ENCODE assay signal across 26 cellular contexts in genomic region chr5:39119404-39120051, GRCh38. TPM values are rescaled to one million over a fixed set of nuclear protein-coding genes. Genes with fewer than 3 reads are reported as not detected.
A peak's percentile ranks its signal among the peaks of the same experiment; 100 is the strongest.
DNase-seq lines count a peak whose midpoint lies in the region; ATAC-seq, FAIRE-seq and TF ChIP-seq lines count a peak whose summit lies in the region.
"Had no signal": no experiment of that assay in that cellular context is flagged by ENCODE, and none has a peak within 500 bp of the region (broad histone marks: within the 10 kb centered on the region; RNA-seq: fewer than 3 reads in every experiment).

No MANE protein-coding gene starts in this region.

- no peak overlapping the region for H3K18ac ChIP-seq in H1 (ENCODE audit: extremely low read depth, low read length)

- H3K27ac ChIP-seq in PC-3 (ENCODE audit: low read length) (peak overlapping the region; percentile 82), H1 (ENCODE audit: low read depth, low read length) (no peak overlapping the region), psoas muscle (no peak overlapping the region), right atrium auricular region (no peak overlapping the region)
- H3K27ac ChIP-seq: heart right ventricle, left ventricle myocardium inferior, prostate gland, stomach, transverse colon, WERI-Rb-1 had no signal

- no peak for TF ChIP-seq EP300 in H1 (IDR thresholded peaks at IDR 0.05; ENCODE audit: borderline replicate concordance in 1 of 2, low read depth in 2 of 2, low read length in 2 of 2)

- ATAC-seq in activated naive CD8-positive, alpha-beta T cell treated with anti-CD3 and anti-CD28 coated beads, Interleukin-2, amount 50 U/mL, for 24 hours: no peak
- ATAC-seq in PC-3: no peak
- no peak for ATAC-seq in psoas muscle
- ATAC-seq: heart right ventricle had no signal

- no peak overlapping the region for H3K4ac ChIP-seq in H1 (replicated peaks; ENCODE audit: insufficient read length, low read depth, low read length)

- H3K4me3 ChIP-seq in PC-3 (ENCODE audit: low read length): peak overlapping the region; percentile 13; the same call in 1 of the 2 replicates
- no peak overlapping the region for H3K4me3 ChIP-seq in H1 (ENCODE audit: extremely low read depth in 1 of 4, insufficient read depth in 2 of 4, low read depth in 3 of 4, low read length in 4 of 4)
- H3K4me3 ChIP-seq in psoas muscle: peak overlapping the region; percentile 24
- no peak overlapping the region for H3K4me3 ChIP-seq in right atrium auricular region
- H3K4me3 ChIP-seq: heart right ventricle, left ventricle myocardium inferior, prostate gland, stomach, transverse colon had no signal

- no peak overlapping the region for H2BK20ac ChIP-seq in H1 (ENCODE audit: low read length)

- H3K27me3 ChIP-seq in PC-3 (ENCODE audit: low read length) (no peaks in the 10 kb centered on the region), H1 (replicated peaks in 1 of 4; ENCODE audit: control insufficient read depth in 3 of 4, extremely low read depth in 1 of 4, insufficient read depth in 3 of 4, low read length in 3 of 4) (no peaks in the 10 kb centered on the region), psoas muscle (ENCODE audit: insufficient read depth in 3 of 3, low read length in 2 of 3) (no peaks in the 10 kb centered on the region), right atrium auricular region (no peaks in the 10 kb centered on the region)
- H3K27me3 ChIP-seq: stomach had no signal

- no peak overlapping the region for H4K91ac ChIP-seq in H1 (replicated peaks; ENCODE audit: insufficient read length, low read length)

- H4K20me1 ChIP-seq in PC-3 (ENCODE audit: low read length) (no peaks in the 10 kb centered on the region), H1 (replicated peaks in 1 of 2; ENCODE audit: control insufficient read depth in 1 of 2, insufficient read depth in 2 of 2, low read length in 2 of 2) (no peaks in the 10 kb centered on the region)

- no peak overlapping the region for H3K4me3 Mint-ChIP-seq in activated naive CD8-positive, alpha-beta T cell
- H3K4me3 Mint-ChIP-seq in activated naive CD8-positive, alpha-beta T cell treated with anti-CD3 and anti-CD28 coated beads, Interleukin-2, amount 50 U/mL, for 24 hours: no peak overlapping the region
- H3K4me3 Mint-ChIP-seq: brain; CD14-positive monocyte; immature natural killer cell; T-helper 1 cell treated with Interleukin-12 subunit alpha and Interleukin-12 subunit beta and Interleukin-4 antibody, amounts not matched to agents 30 μg/mL and 1 μg/mL, for 36 hours had no signal

- H4K8ac ChIP-seq in H1 (ENCODE audit: extremely low read depth, insufficient read depth, low read length): no peak overlapping the region

- POLR2A ChIA-PET in PC-3 (lab: Charles Lee; ENCODE audit: unreplicated experiment) (no interaction called here), H1 (lab: Charles Lee; ENCODE audit: partially characterized antibody) (no interaction called here)

- no peaks in the 10 kb centered on the region for H3F3A ChIP-seq in PC-3 (ENCODE audit: low read length, unreplicated experiment)

- CTCF ChIA-PET in PC-3 (lab: Charles Lee): no interaction called here
- CTCF ChIA-PET in H1 (lab: Charles Lee; ENCODE audit: partially characterized antibody): interaction anchor here (1.1 to 1.9 kb wide), 3 partner anchors 19 to 98 kb away, joined by 3 to 5 read pairs (median 4); no protein-coding TSS in a partner anchor

- no peak overlapping the region for H2BK120ac ChIP-seq in H1 (replicated peaks; ENCODE audit: low read depth, low read length)

- H3K23ac ChIP-seq in H1 (ENCODE audit: insufficient read length): no peak overlapping the region

- H3K79me2 ChIP-seq in PC-3 (ENCODE audit: low read length) (no peaks in the 10 kb centered on the region), H1 (ENCODE audit: control insufficient read depth in 1 of 2, insufficient read depth in 2 of 2, low read length in 2 of 2) (no peaks in the 10 kb centered on the region)

- H3K9me3 ChIP-seq in PC-3 (ENCODE audit: low read length) (no peaks in the 10 kb centered on the region), H1 (ENCODE audit: insufficient read depth in 2 of 2, low read depth in 1 of 2, low read length in 1 of 2) (no peaks in the 10 kb centered on the region), psoas muscle (no peaks in the 10 kb centered on the region), right atrium auricular region (no peaks in the 10 kb centered on the region)
- H3K9me3 ChIP-seq: heart right ventricle, left ventricle myocardium inferior, prostate gland, stomach, transverse colon had no signal

- H3K56ac ChIP-seq in H1 (replicated peaks; ENCODE audit: insufficient read length, low read depth, low read length): no peak overlapping the region

- H4K5ac ChIP-seq in H1 (ENCODE audit: insufficient read length, low read depth, low read length): no peak overlapping the region

- H3K23me2 ChIP-seq in H1 (ENCODE audit: low read depth, low read length): no peaks in the 10 kb centered on the region

- H3K4me1 ChIP-seq in PC-3 (ENCODE audit: insufficient read depth, low read length) (peaks cover 68% of the 10 kb centered on the region), H1 (replicated peaks in 1 of 4; ENCODE audit: control insufficient read depth in 3 of 4, insufficient read depth in 4 of 4, low read length in 3 of 4) (no peaks in the 10 kb centered on the region), psoas muscle (no peaks in the 10 kb centered on the region), right atrium auricular region (no peaks in the 10 kb centered on the region)
- H3K4me1 ChIP-seq: left ventricle myocardium inferior, prostate gland, transverse colon had no signal

- H3K4me1 Mint-ChIP-seq in activated naive CD8-positive, alpha-beta T cell (ENCODE audit: low read depth): peaks cover 58% of the 10 kb centered on the region
- H3K4me1 Mint-ChIP-seq in activated naive CD8-positive, alpha-beta T cell treated with anti-CD3 and anti-CD28 coated beads, Interleukin-2, amount 50 U/mL, for 24 hours: peaks cover 52% of the 10 kb centered on the region
- H3K4me1 Mint-ChIP-seq: brain, CD14-positive monocyte had no signal

- peaks cover 4% of the 10 kb centered on the region for H3K36me3 Mint-ChIP-seq in activated naive CD8-positive, alpha-beta T cell
- peaks cover 23% of the 10 kb centered on the region for H3K36me3 Mint-ChIP-seq in activated naive CD8-positive, alpha-beta T cell treated with anti-CD3 and anti-CD28 coated beads, Interleukin-2, amount 50 U/mL, for 24 hours (ENCODE audit: low read depth)
- H3K36me3 Mint-ChIP-seq: brain had no signal

- peak overlapping the region; percentile 65 for H3K4me2 ChIP-seq in PC-3 (ENCODE audit: low read length)
- H3K4me2 ChIP-seq in H1 (ENCODE audit: insufficient read depth in 1 of 2, low read depth in 2 of 2, low read length in 2 of 2): no peak overlapping the region

- H2BK5ac ChIP-seq in H1 (ENCODE audit: low read depth, low read length): no peak overlapping the region

- peak overlapping the region; percentile 80 for H3K27ac Mint-ChIP-seq in activated naive CD8-positive, alpha-beta T cell
- H3K27ac Mint-ChIP-seq in activated naive CD8-positive, alpha-beta T cell treated with anti-CD3 and anti-CD28 coated beads, Interleukin-2, amount 50 U/mL, for 24 hours: no peak overlapping the region
- H3K27ac Mint-ChIP-seq: brain; T-helper 1 cell treated with Interleukin-12 subunit alpha and Interleukin-12 subunit beta and Interleukin-4 antibody, amounts not matched to agents 30 μg/mL and 1 μg/mL, for 36 hours had no signal

- 95% methylated on average over 3 of the region's 3 CpGs; no CpG with 5 or more reads in 1 of the 2 experiments for WGBS in H1 (ENCODE audit: extremely low coverage in 1 of 2, insufficient coverage in 1 of 2, insufficient read length in 1 of 2, insufficient replicate concordance in 2 of 2, low coverage in 1 of 2, low lambda C conversion rate in 2 of 2, missing lambda C conversion rate in 1 of 2), 2 experiments
- WGBS in psoas muscle, 3 donors: 54 to 62% (median 59%) methylated on average over 3 of the region's 3 CpGs

- peak overlapping the region; percentile 54 for H3K9ac ChIP-seq in PC-3 (ENCODE audit: low read length)
- H3K9ac ChIP-seq in H1 (replicated peaks in 1 of 4; ENCODE audit: extremely low read depth in 1 of 4, low read depth in 3 of 4, low read length in 3 of 4): no peak overlapping the region

- H3K9me2 ChIP-seq in PC-3 (replicated peaks; ENCODE audit: low read length): no peaks in the 10 kb centered on the region

- no peaks in the 10 kb centered on the region for H3K9me3 Mint-ChIP-seq in activated naive CD8-positive, alpha-beta T cell (ENCODE audit: low read depth)
- H3K9me3 Mint-ChIP-seq in activated naive CD8-positive, alpha-beta T cell treated with anti-CD3 and anti-CD28 coated beads, Interleukin-2, amount 50 U/mL, for 24 hours: no peaks in the 10 kb centered on the region
- H3K9me3 Mint-ChIP-seq: brain; CD14-positive monocyte; immature natural killer cell; T-helper 1 cell treated with Interleukin-12 subunit alpha and Interleukin-12 subunit beta and Interleukin-4 antibody, amounts not matched to agents 30 μg/mL and 1 μg/mL, for 36 hours had no signal

- no peak for TF ChIP-seq RAD21 in H1 (IDR thresholded peaks at IDR 0.05 in 1 of 2, conservative IDR thresholded peaks at IDR 0.05 in 1 of 2; ENCODE audit: low read depth in 2 of 2, low read length in 2 of 2)

- DNase-seq in activated naive CD8-positive, alpha-beta T cell treated with anti-CD3 and anti-CD28 coated beads, Interleukin-2, amount 50 U/mL, for 24 hours: no peak
- DNase-seq in PC-3 (peak; percentile 60), H1 (ENCODE audit: low read depth in 1 of 2, low spot score in 2 of 2) (no peak), psoas muscle (no peak), NCI-H2029 (lab: John Stamatoyannopoulos, UW) (no peak), NCI-H69 (lab: John Stamatoyannopoulos, UW) (no peak), right atrium auricular region (ENCODE audit: low spot score) (no peak)
- DNase-seq: DMS153; GOT3; heart right ventricle; immature natural killer cell; left ventricle myocardium inferior; NCI-H1105 treated with DMSO at 0.1 percent for 48 hours; NCI-H2107; NCI-H524; stimulated activated CD4-positive, alpha-beta T cell treated with anti-CD3 and anti-CD28 coated beads, Interleukin-4, amount 100 ng/mL, for 1 hour; stomach; transverse colon; WERI-Rb-1 had no signal

- no peak overlapping the region for H2AK5ac ChIP-seq in H1 (ENCODE audit: low read depth, low read length)

- no peaks in the 10 kb centered on the region for H3K27me3 Mint-ChIP-seq in activated naive CD8-positive, alpha-beta T cell
- no peaks in the 10 kb centered on the region for H3K27me3 Mint-ChIP-seq in activated naive CD8-positive, alpha-beta T cell treated with anti-CD3 and anti-CD28 coated beads, Interleukin-2, amount 50 U/mL, for 24 hours

- no peak overlapping the region for H2BK12ac ChIP-seq in H1 (ENCODE audit: low read depth, low read length)

- no TSS peak for BruUV-seq in PC-3 (replicated peaks; lab: Mats Ljungman, UMichigan)

- no peak overlapping the region for H3K14ac ChIP-seq in H1 (ENCODE audit: insufficient read length)

- TF ChIP-seq CTCF in PC-3 (conservative IDR thresholded peaks at IDR 0.05; ENCODE audit: low read depth, low read length): no peak
- no peak for TF ChIP-seq CTCF in H1 (IDR thresholded peaks at IDR 0.05; ENCODE audit: control extremely low read depth in 1 of 3, insufficient read depth in 1 of 3, low read depth in 1 of 3, low read length in 3 of 3)
- no peak for TF ChIP-seq CTCF in psoas muscle (IDR thresholded peaks at IDR 0.05)
- TF ChIP-seq CTCF in right atrium auricular region (IDR thresholded peaks at IDR 0.05): no peak

- H3K36me3 ChIP-seq in PC-3 (ENCODE audit: low read depth, low read length): no peaks in the 10 kb centered on the region
- no peaks in the 10 kb centered on the region for H3K36me3 ChIP-seq in H1 (ENCODE audit: control insufficient read depth in 2 of 4, insufficient read depth in 4 of 4, low read length in 3 of 4)
- H3K36me3 ChIP-seq in psoas muscle (ENCODE audit: insufficient read depth in 1 of 2, low read depth in 1 of 2): no peaks in the 10 kb centered on the region
- H3K36me3 ChIP-seq in right atrium auricular region: no peaks in the 10 kb centered on the region
- H3K36me3 ChIP-seq: left ventricle myocardium inferior, prostate gland, transverse colon, WERI-Rb-1 had no signal

- H3K79me1 ChIP-seq in H1 (ENCODE audit: low read depth, low read length): no peaks in the 10 kb centered on the region

- peak overlapping the region; percentile 72 for H2AFZ ChIP-seq in PC-3 (ENCODE audit: low read length)
- H2AFZ ChIP-seq in H1 (ENCODE audit: low read length): no peak overlapping the region

- no peak for TF ChIP-seq POLR2A in H1 (IDR thresholded peaks at IDR 0.05; ENCODE audit: control extremely low read depth in 1 of 2, low read depth in 2 of 2, low read length in 2 of 2)

- intact Hi-C loops in PC-3 (cut with micrococcal nuclease): no loop called here
- intact Hi-C loops in psoas muscle (cut with DNase I): no loop called here

- no peak for FAIRE-seq in H1 (lab: Jason Lieb, UNC)
- FAIRE-seq: colon, GM12891 had no signal

- H2BK15ac ChIP-seq in H1 (ENCODE audit: low read length): no peak overlapping the region

RNA-seq across cellular contexts. Expression of gene RICTOR, which starts 45.3 kb away (rescaled TPM):
- total RNA-seq in PC-3 (2014; rRNA removed) (24.5 and 28.1 TPM in 2 replicates), psoas muscle (10 to 100 TPM; 34.0 to 46.7 (median 41.0) TPM), right atrium auricular region (10 to 100 TPM; 18.7 to 25.1 TPM)
- total RNA-seq in H1 (2021; fragmentation: NEBNext Ultra II Directional; extraction: Animal tissue kit (Norgen Biotek cat#: 25700)): 22.6 and 26.6 TPM in 2 replicates
- polyA plus RNA-seq in H1 (2011; rRNA removed) (4.3 and 5.0 TPM in 2 replicates), psoas muscle (1 to 10 TPM; 2.7 to 9.5 (median 6.4) TPM)
- 3.9 TPM for polyA plus RNA-seq in H1 (2011; cell fraction: cytosol; rRNA removed)
- polyA plus RNA-seq in H1 (2011; cell fraction: nucleus; rRNA removed): 4.5 TPM
- 2.4 to 9.0 TPM (median 4.8 TPM) in 4 replicates for polyA plus RNA-seq in H1 (2012, experiment 1 of 2)
- polyA plus RNA-seq in H1 (2012, experiment 2 of 2): 0.29 TPM
- polyA plus RNA-seq in H1 (2013, experiment 1 of 2): 8.1 TPM
- polyA plus RNA-seq in H1 (2013, experiment 2 of 2): 7.2 TPM
- polyA minus RNA-seq in H1 (2011; rRNA and poly(A)+ RNA removed): 38.2 and 51.8 TPM in 2 replicates
- polyA minus RNA-seq in H1 (2011; cell fraction: cytosol; rRNA and poly(A)+ RNA removed): 10.2 TPM
- 60.1 TPM for polyA minus RNA-seq in H1 (2011; cell fraction: nucleus; rRNA and poly(A)+ RNA removed)

Comparison
In these comparisons a context has a peak if more than half of its experiments do, and no peak if none do; other contexts are left out.
1. H3K4me3 ChIP-seq: peak in PC-3 (single experiment) and psoas muscle (single experiment); none in H1 (0 of 4) and right atrium auricular region (0 of 2).